ENCODE assay signal across 19 cellular contexts in the genomic region with DNA sequence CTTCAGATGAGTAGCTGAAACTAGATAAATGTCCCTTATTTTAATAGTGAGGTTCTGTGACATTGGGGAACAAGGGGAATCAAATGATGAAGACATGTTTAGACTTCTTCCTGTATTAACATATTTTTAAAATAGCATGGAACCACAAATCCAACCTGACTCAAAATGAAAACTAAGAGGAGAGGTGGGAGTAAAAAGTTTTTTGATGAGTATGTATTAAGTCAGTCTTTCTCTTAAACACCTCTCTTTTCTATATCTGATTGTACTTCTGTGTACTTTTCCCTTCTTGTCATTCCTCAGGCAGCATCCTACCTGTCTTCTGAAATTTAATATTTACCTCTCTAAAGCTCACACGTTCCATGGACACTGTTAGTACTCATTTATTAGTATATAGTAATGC. TPM values are rescaled to one million over a fixed set of nuclear protein-coding genes. Genes with fewer than 3 reads are reported as not detected.
DNase-seq lines count a peak whose midpoint lies in the region; ATAC-seq and TF ChIP-seq lines count a peak whose summit lies in the region.
"Had no signal": no experiment of that assay in that cellular context is flagged by ENCODE, and none has a peak within 500 bp of the region (broad histone marks: within the 10 kb centered on the region; RNA-seq: fewer than 3 reads in every experiment).

No MANE protein-coding gene starts in this region.

- no peak overlapping the region for H3K4me3 Mint-ChIP-seq in activated CD4-positive, alpha-beta T cell treated with anti-CD3 and anti-CD28 coated beads for 36 hours
- H3K4me3 Mint-ChIP-seq in nephron progenitor cell: no peak overlapping the region
- H3K4me3 Mint-ChIP-seq in progenitor cell of endocrine pancreas (ENCODE audit: low read depth): no peak overlapping the region
- H3K4me3 Mint-ChIP-seq: CD4-positive, alpha-beta T cell; H9 had no signal

- peaks cover 16% of the 10 kb centered on the region for H3K4me1 Mint-ChIP-seq in activated CD4-positive, alpha-beta T cell treated with anti-CD3 and anti-CD28 coated beads for 36 hours
- H3K4me1 Mint-ChIP-seq in nephron progenitor cell: no peaks in the 10 kb centered on the region
- no peaks in the 10 kb centered on the region for H3K4me1 Mint-ChIP-seq in progenitor cell of endocrine pancreas (ENCODE audit: low read depth)
- H3K4me1 Mint-ChIP-seq: H9 had no signal

- intact Hi-C loops in activated CD4-positive, alpha-beta T cell treated with anti-CD3 and anti-CD28 coated beads for 36 hours (cut with DNase I, micrococcal nuclease): no loop called here

- peak; percentile 66 for ATAC-seq in activated CD4-positive, alpha-beta T cell treated with anti-CD3 and anti-CD28 coated beads for 36 hours
- ATAC-seq in activated naive CD4-positive, alpha-beta T cell treated with anti-CD3 and anti-CD28 coated beads, Interleukin-2, amount 50 U/mL, for 72 hours: peak; percentile 80 to 92
- ATAC-seq in GM21717 (IDR thresholded peaks at IDR 0.05; ENCODE audit: unreplicated experiment): no peak
- no peak for ATAC-seq in HG03039 (IDR thresholded peaks at IDR 0.05; ENCODE audit: unreplicated experiment)

- no peaks in the 10 kb centered on the region for H3K9me3 Mint-ChIP-seq in activated CD4-positive, alpha-beta T cell treated with anti-CD3 and anti-CD28 coated beads for 36 hours (ENCODE audit: low read depth)
- H3K9me3 Mint-ChIP-seq in activated naive CD4-positive, alpha-beta T cell treated with anti-CD3 and anti-CD28 coated beads, Interleukin-2, amount 50 U/mL, for 72 hours: no peaks in the 10 kb centered on the region
- H3K9me3 Mint-ChIP-seq in nephron progenitor cell (no peaks in the 10 kb centered on the region), progenitor cell of endocrine pancreas (ENCODE audit: low read depth) (no peaks in the 10 kb centered on the region)
- H3K9me3 Mint-ChIP-seq: CD4-positive, alpha-beta T cell; H9 had no signal

- H3K27me3 Mint-ChIP-seq in activated CD4-positive, alpha-beta T cell treated with anti-CD3 and anti-CD28 coated beads for 36 hours: no peaks in the 10 kb centered on the region
- H3K27me3 Mint-ChIP-seq in nephron progenitor cell (ENCODE audit: low read depth, poor library complexity): no peaks in the 10 kb centered on the region
- no peaks in the 10 kb centered on the region for H3K27me3 Mint-ChIP-seq in progenitor cell of endocrine pancreas
- H3K27me3 Mint-ChIP-seq: CD4-positive, alpha-beta T cell had no signal

- H3K27ac Mint-ChIP-seq in activated CD4-positive, alpha-beta T cell treated with anti-CD3 and anti-CD28 coated beads for 36 hours: no peak overlapping the region
- peak overlapping the region in 1 of 2 donors; percentile 80 for H3K27ac Mint-ChIP-seq in activated naive CD4-positive, alpha-beta T cell treated with anti-CD3 and anti-CD28 coated beads, Interleukin-2, amount 50 U/mL, for 72 hours
- H3K27ac Mint-ChIP-seq in nephron progenitor cell (peak overlapping the region; percentile 19), progenitor cell of endocrine pancreas (no peak overlapping the region)
- H3K27ac Mint-ChIP-seq: CD4-positive, alpha-beta T cell had no signal

- POLR2A ChIA-PET in activated CD4-positive, alpha-beta T cell treated with anti-CD3 and anti-CD28 coated beads for 36 hours (lab: Charles Lee): interaction anchor here (0.7 kb wide), 1 partner anchor 44 kb away, joined by 6 read pairs; no protein-coding TSS in a partner anchor

- CTCF ChIA-PET in activated CD4-positive, alpha-beta T cell treated with anti-CD3 and anti-CD28 coated beads for 36 hours (lab: Charles Lee): interaction anchor here (0.9 to 2.4 kb wide), 5 partner anchors 8 to 123 kb away, joined by 3 to 7 read pairs (median 3); a partner anchor contains a TSS

- no peak for DNase-seq in activated CD4-positive, alpha-beta T cell treated with anti-CD3 and anti-CD28 coated beads for 36 hours
- no peak for DNase-seq in activated CD4-positive, alpha-beta T cell treated with anti-CD3 and anti-CD28 coated beads, Interleukin-2, amount 50 U/mL, for 4 hours
- DNase-seq in activated naive CD4-positive, alpha-beta T cell treated with anti-CD3 and anti-CD28 coated beads, Interleukin-2, amount 50 U/mL, for 72 hours (ENCODE audit: low spot score in 2 of 2): no peak
- no peak for DNase-seq in activated naive CD4-positive, alpha-beta T cell (lab: John Stamatoyannopoulos, UW)
- DNase-seq in nephron progenitor cell (no peak), progenitor cell of endocrine pancreas (ENCODE audit: low spot score, unreplicated experiment) (no peak)
- DNase-seq: 8988T; BE2C; CD4-positive, alpha-beta T cell; DMS53; H9; NCI-H1048; NCI-H1436 treated with DMSO at 0.1 percent for 48 hours; NCI-H2029 treated with DMSO at 0.1 percent for 48 hours; NCI-H748 treated with DMSO at 0.1 percent for 48 hours; PC-9; SJCRH30 had no signal

- TF ChIP-seq CTCF in nephron progenitor cell (IDR thresholded peaks at IDR 0.05): no peak
- no peak for TF ChIP-seq CTCF in progenitor cell of endocrine pancreas (IDR thresholded peaks at IDR 0.05; ENCODE audit: unreplicated experiment)

- no peaks in the 10 kb centered on the region for H3K36me3 Mint-ChIP-seq in activated CD4-positive, alpha-beta T cell treated with anti-CD3 and anti-CD28 coated beads for 36 hours (ENCODE audit: low read depth)
- no peaks in the 10 kb centered on the region for H3K36me3 Mint-ChIP-seq in activated naive CD4-positive, alpha-beta T cell treated with anti-CD3 and anti-CD28 coated beads, Interleukin-2, amount 50 U/mL, for 72 hours
- peaks cover 13% of the 10 kb centered on the region for H3K36me3 Mint-ChIP-seq in nephron progenitor cell (ENCODE audit: low read depth)
- H3K36me3 Mint-ChIP-seq in progenitor cell of endocrine pancreas (ENCODE audit: insufficient read depth): peaks cover 3% of the 10 kb centered on the region

RNA-seq across cellular contexts. Expression of a gene that starts 8.7 kb away (rescaled TPM):
- total RNA-seq in activated CD4-positive, alpha-beta T cell treated with anti-CD3 and anti-CD28 coated beads for 36 hours: 10 to 100 TPM; 15.8 to 17.6 TPM
- total RNA-seq in activated naive CD4-positive, alpha-beta T cell treated with anti-CD3 and anti-CD28 coated beads, Interleukin-2, amount 50 U/mL, for 72 hours: 10 to 100 TPM; 13.3 to 14.4 TPM
- 14.9 and 17.2 TPM in 2 replicates for total RNA-seq in progenitor cell of endocrine pancreas

Comparison
In these comparisons a context has a peak if more than half of its experiments do, and no peak if none do; other contexts are left out.
1. ATAC-seq: peak in activated CD4-positive, alpha-beta T cell treated with anti-CD3 and anti-CD28 coated beads for 36 hours (single experiment) and activated naive CD4-positive, alpha-beta T cell treated with anti-CD3 and anti-CD28 coated beads, Interleukin-2, amount 50 U/mL, for 72 hours (2 of 2); none in GM21717 (single experiment) and HG03039 (single experiment).